ENCODE assay signal across 8 cellular contexts in genomic region chr6:109690740-109691687, GRCh38. TPM values are rescaled to one million over a fixed set of nuclear protein-coding genes. Genes with fewer than 3 reads are reported as not detected.
DNase-seq lines count a peak whose midpoint lies in the region; ATAC-seq and TF ChIP-seq lines count a peak whose summit lies in the region.

TSS of gene AK9 (minus strand) at chr6:109691202. CDS start at chr6:109675745, 15,457 bp downstream.
TSS of gene FIG4 (plus strand) at chr6:109691296. CDS start at chr6:109691436, 140 bp downstream.

- H3K4me1 Mint-ChIP-seq in HFFc6 (ENCODE audit: low read depth): peaks cover 33% of the 10 kb centered on the region
- peaks cover 40% of the 10 kb centered on the region for H3K4me1 Mint-ChIP-seq in activated naive CD4-positive, alpha-beta T cell treated with anti-CD3 and anti-CD28 coated beads, Interleukin-2, amount 50 U/mL, for 24 hours

- ATAC-seq in omental fat pad (ENCODE audit: low FRiP score): peak; percentile 98
- peak; percentile 91 for ATAC-seq in thoracic aorta (ENCODE audit: insufficient number of reproducible peaks, low FRiP score, low read depth)

- peaks cover 6% of the 10 kb centered on the region for H3K36me3 Mint-ChIP-seq in HFFc6 (ENCODE audit: low read depth)
- peaks cover 5% of the 10 kb centered on the region for H3K36me3 Mint-ChIP-seq in activated naive CD4-positive, alpha-beta T cell treated with anti-CD3 and anti-CD28 coated beads, Interleukin-2, amount 50 U/mL, for 24 hours

- peak within 1 kb of the TSS; percentile 93 for H3K4me3 Mint-ChIP-seq in HFFc6
- H3K4me3 Mint-ChIP-seq in activated naive CD4-positive, alpha-beta T cell treated with anti-CD3 and anti-CD28 coated beads, Interleukin-2, amount 50 U/mL, for 24 hours: peak within 1 kb of the TSS; percentile 98

- H3K4me1 ChIP-seq in thoracic aorta (ENCODE audit: control insufficient read depth in 1 of 2, low read depth in 2 of 2): peaks cover 5 to 34% of the 10 kb centered on the region in 2 donors

- peak; percentile 93 for DNase-seq in GM06990 (ENCODE audit: extremely low read depth, insufficient read length)
- DNase-seq in HFFc6: peak; percentile 89
- DNase-seq in NAMALWA (ENCODE audit: low spot score): peak; percentile 92
- peak; percentile 94 for DNase-seq in SK-N-DZ (ENCODE audit: low spot score)
- DNase-seq in glomerular visceral epithelial cell (ENCODE audit: extremely low spot score): peak; percentile 93
- DNase-seq in omental fat pad (ENCODE audit: low spot score): peak; percentile 80
- peak; percentile 85 for DNase-seq in thoracic aorta (ENCODE audit: low spot score)

- no peaks in the 10 kb centered on the region for H3K27me3 ChIP-seq in GM06990 (replicated peaks; ENCODE audit: control insufficient read depth, insufficient read depth, low read length)
- no peaks in the 10 kb centered on the region for H3K27me3 ChIP-seq in thoracic aorta (replicated peaks; ENCODE audit: insufficient read depth)

- H3K36me3 ChIP-seq in GM06990 (ENCODE audit: control insufficient read depth, insufficient read depth, low read length) (no peaks in the 10 kb centered on the region), thoracic aorta (no peaks in the 10 kb centered on the region)

- peak within 1 kb of the TSS; percentile 85 to 92 for H3K27ac ChIP-seq in thoracic aorta

- H3K27ac Mint-ChIP-seq in HFFc6: peak within 1 kb of the TSS; percentile 86
- H3K27ac Mint-ChIP-seq in activated naive CD4-positive, alpha-beta T cell treated with anti-CD3 and anti-CD28 coated beads, Interleukin-2, amount 50 U/mL, for 24 hours: peak within 1 kb of the TSS; percentile 97

- TF ChIP-seq CTCF in GM06990 (IDR thresholded peaks at IDR 0.05; ENCODE audit: insufficient read depth, low read length, poor library complexity, severe bottlenecking) (peak; percentile 32), HFFc6 (IDR thresholded peaks at IDR 0.05) (no peak), omental fat pad (IDR thresholded peaks at IDR 0.05) (no peak), thoracic aorta (IDR thresholded peaks at IDR 0.05) (no peak)

- no peaks in the 10 kb centered on the region for H3K27me3 Mint-ChIP-seq in HFFc6 (ENCODE audit: insufficient read depth)
- H3K27me3 Mint-ChIP-seq in activated naive CD4-positive, alpha-beta T cell treated with anti-CD3 and anti-CD28 coated beads, Interleukin-2, amount 50 U/mL, for 24 hours: no peaks in the 10 kb centered on the region

- no peaks in the 10 kb centered on the region for H3K9me3 Mint-ChIP-seq in HFFc6
- no peaks in the 10 kb centered on the region for H3K9me3 Mint-ChIP-seq in activated naive CD4-positive, alpha-beta T cell treated with anti-CD3 and anti-CD28 coated beads, Interleukin-2, amount 50 U/mL, for 24 hours

- no peaks in the 10 kb centered on the region for H3K9me3 ChIP-seq in thoracic aorta

- peak within 1 kb of the TSS; percentile 85 for H3K4me3 ChIP-seq in GM06990 (replicated peaks; ENCODE audit: low read depth, low read length)
- H3K4me3 ChIP-seq in thoracic aorta: peak within 1 kb of the TSS; percentile 99

RNA-seq across cellular contexts. Expression of gene AK9, which starts in this region (rescaled TPM):
- total RNA-seq in HFFc6 (2021; fragmentation: NEBNext Ultra II Directional; extraction: Animal tissue kit (Norgen Biotek cat#: 25700)): 1 to 10 TPM; 1.2 to 2.0 (median 1.5) TPM
- 12.7 and 17.8 TPM in 2 replicates for polyA plus RNA-seq in SK-N-DZ (2014; cell fraction: cytosol; rRNA removed)
- 10.0 and 13.6 TPM in 2 replicates for polyA plus RNA-seq in SK-N-DZ (2014; cell fraction: nucleus; rRNA removed)
- total RNA-seq in omental fat pad: 10 to 100 TPM in 2 of 4 donors, 1 to 10 TPM in 2; 5.4 to 14.8 (median 8.2) TPM
- total RNA-seq in thoracic aorta: 10 to 100 TPM; 12.5 to 12.8 TPM

RNA-seq across cellular contexts. Expression of gene FIG4, which starts in this region (rescaled TPM):
- total RNA-seq in HFFc6 (2021; fragmentation: NEBNext Ultra II Directional; extraction: Animal tissue kit (Norgen Biotek cat#: 25700)): 10 to 100 TPM; 14.2 to 18.1 (median 16.6) TPM
- 10.9 and 15.8 TPM in 2 replicates for polyA plus RNA-seq in SK-N-DZ (2014; cell fraction: cytosol; rRNA removed)
- polyA plus RNA-seq in SK-N-DZ (2014; cell fraction: nucleus; rRNA removed): 11.3 and 26.0 TPM in 2 replicates
- 10 to 100 TPM in 2 of 4 donors, 1 to 10 TPM in 2; 9.4 to 18.1 (median 13.2) TPM for total RNA-seq in omental fat pad
- total RNA-seq in thoracic aorta: 10 to 100 TPM; 12.9 to 49.5 TPM

Comparison
In these comparisons a context has a peak if more than half of its experiments do, and no peak if none do; other contexts are left out.
1. Peak in every context shown above with its lines: DNase-seq, ATAC-seq, H3K4me3 ChIP-seq and H3K27ac ChIP-seq.